In the genomic region with DNA sequence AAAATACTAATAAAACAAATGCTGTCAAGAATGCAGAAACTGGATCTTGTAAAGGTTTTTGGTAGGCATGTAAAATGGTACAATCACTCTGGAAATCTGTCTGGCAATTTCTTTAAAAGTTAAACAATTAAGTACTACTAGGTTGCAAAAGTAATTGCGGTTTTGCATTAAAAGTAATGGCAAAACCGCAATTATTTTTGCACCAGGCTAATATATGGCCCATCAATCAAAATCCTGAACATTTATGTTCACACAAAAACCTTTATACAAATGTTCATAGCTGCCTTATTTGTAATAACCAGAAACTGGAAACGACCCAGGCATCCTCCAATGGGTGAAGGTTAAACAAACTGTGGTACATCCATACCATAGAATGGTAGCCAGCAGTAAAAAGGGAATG, we compare ENCODE assay signal across 29 cellular contexts. TPM values are rescaled to one million over a fixed set of nuclear protein-coding genes. Genes with fewer than 3 reads are reported as not detected.
"Had no signal": no experiment of that assay in that cellular context is flagged by ENCODE, and none has a peak within 500 bp of the region (broad histone marks: within the 10 kb centered on the region; RNA-seq: fewer than 3 reads in every experiment).

No MANE protein-coding gene starts in this region.

- FAIRE-seq: urothelium cell line had no signal

- ATAC-seq: stimulated activated effector memory CD8-positive, alpha-beta T cell treated with anti-CD3 and anti-CD28 coated beads, Interleukin-12 subunit alpha, Interleukin-12 subunit beta, amount 100 ng/mL, for 72 hours; stimulated activated naive B cell treated with anti-CD40 and anti-IgM and Interleukin-4, amounts not matched to agents 10 μg/mL and 1 μg/mL and 100 μg/mL, for 72 hours; stimulated activated naive CD8-positive, alpha-beta T cell treated with anti-CD3 and anti-CD28 coated beads, Interleukin-15, amount 100 ng/mL, for 72 hours; stimulated activated naive CD8-positive, alpha-beta T cell treated with anti-CD3 and anti-CD28 coated beads, Interleukin-15, Interleukin-2, amounts not matched to agents 100 U/mL and 50 U/mL, for 24 hours; upper lobe of right lung had no signal

- H3K27ac ChIP-seq: stomach, suprapubic skin, testis, thoracic aorta, thyroid gland, tibial artery, tibial nerve, transverse colon, upper lobe of left lung, upper lobe of right lung, uterus, vagina had no signal

- DNase-seq: stimulated activated CD4-positive, alpha-beta T cell treated with anti-CD3 and anti-CD28 coated beads, Interleukin-2, amount 100 ng/mL, for 48 hours; stimulated activated CD4-positive, alpha-beta T cell treated with anti-CD3 and anti-CD28 coated beads, Interleukin-4, amount 100 ng/mL, for 1 hour; stimulated activated CD4-positive, alpha-beta T cell treated with anti-CD3 and anti-CD28 coated beads, Interleukin-4, amount 100 ng/mL, for 24 hours; stimulated activated CD4-positive, alpha-beta T cell treated with anti-CD3 and anti-CD28 coated beads, Interleukin-4, amount 100 ng/mL, for 4 hours; stimulated activated CD8-positive, alpha-beta memory T cell treated with anti-CD3 and anti-CD28 coated beads, Interleukin-4, amount 100 ng/mL, for 48 hours; stimulated activated naive B cell treated with anti-CD40 and anti-IgM and Interleukin-4, amounts not matched to agents 10 μg/mL and 1 μg/mL and 100 μg/mL, for 72 hours; stimulated activated naive CD4-positive, alpha-beta T cell; stimulated activated naive CD4-positive, alpha-beta T cell treated with Interleukin-2 at 50 U/mL for 16 hours; stimulated activated naive CD8-positive, alpha-beta T cell treated with anti-CD3 and anti-CD28 coated beads, Interleukin-15, amount 100 ng/mL, for 72 hours; stimulated activated naive CD8-positive, alpha-beta T cell treated with anti-CD3 and anti-CD28 coated beads, Interleukin-15, Interleukin-2, amounts not matched to agents 100 U/mL and 50 U/mL, for 24 hours; stomach; substantia nigra; testis; tibial artery; transverse colon; trophoblast cell; upper lobe of left lung; upper lobe of right lung; uterus had no signal

- H3K9me3 ChIP-seq: stomach, suprapubic skin, testis, thoracic aorta, thyroid gland, tibial artery, tibial nerve, transverse colon, upper lobe of left lung, upper lobe of right lung, uterus, vagina had no signal

- H3K27me3 ChIP-seq: stomach, suprapubic skin, testis, thyroid gland, tibial nerve, upper lobe of left lung, uterus, vagina had no signal

- H3K4me3 ChIP-seq: stomach, suprapubic skin, testis, thoracic aorta, thyroid gland, tibial artery, tibial nerve, transverse colon, upper lobe of left lung, upper lobe of right lung, uterus, vagina had no signal

- H3K36me3 ChIP-seq: stomach, suprapubic skin, thoracic aorta, thyroid gland, tibial artery, tibial nerve, transverse colon, upper lobe of left lung, upper lobe of right lung, uterus, vagina had no signal

- H3K4me1 ChIP-seq: stomach, suprapubic skin, testis, thyroid gland, tibial artery, tibial nerve, upper lobe of left lung, upper lobe of right lung, uterus, vagina had no signal

RNA-seq across cellular contexts. Expression of gene MRGPRX2, which starts 31.8 kb away (rescaled TPM):
- total RNA-seq: stomach, temporal lobe, thyroid gland, tibial nerve, transverse colon, upper lobe of right lung, ureter, urinary bladder, vagina had no signal
- polyA plus RNA-seq: stomach had no signal
